9 cellular contexts compared by ENCODE assay signal in the genomic region with DNA sequence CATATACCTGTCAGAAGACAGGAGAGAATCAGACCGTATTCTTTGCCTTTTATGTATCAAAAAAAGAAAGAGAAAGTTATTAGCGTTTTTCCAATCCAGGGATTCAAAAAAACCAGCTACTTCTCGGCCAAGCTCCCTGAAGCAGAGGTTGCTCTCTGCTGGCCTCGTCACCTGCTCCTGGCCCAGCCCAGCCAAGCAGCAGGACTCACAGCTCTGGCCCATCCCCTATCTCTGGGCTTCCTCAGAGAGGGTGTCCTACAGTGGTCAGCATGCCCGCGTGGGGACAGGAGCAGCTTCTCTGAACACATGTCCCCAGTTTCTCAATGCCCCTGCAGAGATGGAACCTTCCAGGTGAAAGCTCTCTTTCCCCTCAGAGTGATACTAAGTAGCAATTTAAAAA.
"Had no signal": no experiment of that assay in that cellular context is flagged by ENCODE, and none has a peak within 500 bp of the region (broad histone marks: within the 10 kb centered on the region; RNA-seq: fewer than 3 reads in every experiment).

No MANE protein-coding gene starts in this region.

- H3K4me3 Mint-ChIP-seq: GM23338, H9, HFFc6 had no signal

- DNase-seq: GOT3, H7, H9, HCEC 1CT, HFFc6 had no signal

- H3K4me3 ChIP-seq: GM23248, GM23338, HAP-1 had no signal

- H3K27ac ChIP-seq: GM23248 had no signal

- H3K9me3 ChIP-seq: HAP-1 had no signal

- H3K4me1 ChIP-seq: HAP-1 had no signal

- H3K27ac Mint-ChIP-seq: HFFc6 had no signal

- H3K36me3 ChIP-seq: HAP-1 had no signal

- ATAC-seq: GM23338, HCT116 had no signal

- H3K9me3 Mint-ChIP-seq: GM23338, H9 had no signal

- H2AFZ ChIP-seq: GM23248, GM23338 had no signal

- H3K4me2 ChIP-seq: GM23338 had no signal

- H3K4me1 Mint-ChIP-seq: GM23338 had no signal
